ENCODE assay signal across 9 cellular contexts in genomic region chr3:150760431-150761200, GRCh38. TPM values are rescaled to one million over a fixed set of nuclear protein-coding genes. Genes with fewer than 3 reads are reported as not detected.
DNase-seq lines count a peak whose midpoint lies in the region; ATAC-seq and TF ChIP-seq lines count a peak whose summit lies in the region.
"Had no signal": no experiment of that assay in that cellular context is flagged by ENCODE, and none has a peak within 500 bp of the region (broad histone marks: within the 10 kb centered on the region; RNA-seq: fewer than 3 reads in every experiment).

No MANE protein-coding gene starts in this region.

- no peaks in the 10 kb centered on the region for H3K27me3 Mint-ChIP-seq in activated naive CD4-positive, alpha-beta T cell treated with anti-CD3 and anti-CD28 coated beads, Interleukin-2, amount 10 ng/mL, durations not matched to agents 7 days and 5 days

- no peaks in the 10 kb centered on the region for H3K9me3 Mint-ChIP-seq in activated naive CD4-positive, alpha-beta T cell treated with anti-CD3 and anti-CD28 coated beads, Interleukin-2, amount 10 ng/mL, durations not matched to agents 7 days and 5 days

- H3K4me3 ChIP-seq in AG04449 (ENCODE audit: low read depth, low read length) = peak overlapping the region; percentile 89
- H3K4me3 ChIP-seq in left lung = peak overlapping the region; percentile 75 to 76
- peak overlapping the region; percentile 84 for H3K4me3 ChIP-seq in thoracic aorta
- H3K4me3 ChIP-seq: lung had no signal

- H3K9me3 ChIP-seq in left lung (no peaks in the 10 kb centered on the region), thoracic aorta (no peaks in the 10 kb centered on the region)

- CTCF ChIA-PET in AG04449 (lab: Yijun Ruan, JAX) = interaction anchor here (0.6 to 1.5 kb wide), 4 partner anchors 17 to 39 kb away, joined by 3 to 12 read pairs (median 4); no protein-coding TSS in a partner anchor
- CTCF ChIA-PET in activated naive CD4-positive, alpha-beta T cell treated with anti-CD3 and anti-CD28 coated beads, Interleukin-2, amount 10 ng/mL, durations not matched to agents 7 days and 5 days (lab: Charles Lee) = interaction anchor here (0.9 to 5.8 kb wide), 4 partner anchors 27 to 39 kb away, joined by 4 to 28 read pairs (median 7); no protein-coding TSS in a partner anchor

- peaks cover 62% of the 10 kb centered on the region for H3K4me1 Mint-ChIP-seq in activated naive CD4-positive, alpha-beta T cell treated with anti-CD3 and anti-CD28 coated beads, Interleukin-2, amount 10 ng/mL, durations not matched to agents 7 days and 5 days

- peak overlapping the region; percentile 100 for H3K27ac Mint-ChIP-seq in activated naive CD4-positive, alpha-beta T cell treated with anti-CD3 and anti-CD28 coated beads, Interleukin-2, amount 10 ng/mL, durations not matched to agents 7 days and 5 days

- intact Hi-C loops in left lung (cut with DNase I) = no loop called here

- peak; percentile 17 for ATAC-seq in GM19043 (IDR thresholded peaks at IDR 0.05; ENCODE audit: low read depth, unreplicated experiment)
- peak; percentile 17 for ATAC-seq in HG03521 (IDR thresholded peaks at IDR 0.05; ENCODE audit: unreplicated experiment)
- ATAC-seq in left lung = no peak
- ATAC-seq in thoracic aorta (ENCODE audit: insufficient number of reproducible peaks, low FRiP score, low read depth) = no peak

- peak overlapping the region; percentile 2 to 16 for H3K27ac ChIP-seq in left lung
- peak overlapping the region in 1 of 2 donors; percentile 94 for H3K27ac ChIP-seq in thoracic aorta

- POLR2A ChIA-PET in AG04449 (lab: Yijun Ruan, JAX) = interaction anchor here (0.6 to 0.9 kb wide), 2 partner anchors 57 to 214 kb away, joined by 4 to 5 read pairs; partner anchors contain the start of genes EIF2A, ERICH6 and SERP1

- peaks cover 45% of the 10 kb centered on the region for H3K36me3 Mint-ChIP-seq in activated naive CD4-positive, alpha-beta T cell treated with anti-CD3 and anti-CD28 coated beads, Interleukin-2, amount 10 ng/mL, durations not matched to agents 7 days and 5 days

- H3K36me3 ChIP-seq in left lung (peaks cover 0 to 9% of the 10 kb centered on the region in 2 donors), thoracic aorta (no peaks in the 10 kb centered on the region)

- TF ChIP-seq CTCF in AG04449 (IDR thresholded peaks at IDR 0.05; ENCODE audit: insufficient read depth, low read length, missing control alignments) (no peak), left lung (IDR thresholded peaks at IDR 0.05) (no peak), thoracic aorta (IDR thresholded peaks at IDR 0.05) (no peak)

- H3K27me3 ChIP-seq in left lung (no peaks in the 10 kb centered on the region), thoracic aorta (replicated peaks; ENCODE audit: insufficient read depth) (no peaks in the 10 kb centered on the region)

- H3K4me1 ChIP-seq in left lung = peaks cover 12 to 62% of the 10 kb centered on the region in 2 donors
- peaks cover 28 to 67% of the 10 kb centered on the region in 2 donors for H3K4me1 ChIP-seq in thoracic aorta (ENCODE audit: control insufficient read depth in 1 of 2, low read depth in 2 of 2)

- H3K4me3 Mint-ChIP-seq in activated naive CD4-positive, alpha-beta T cell treated with anti-CD3 and anti-CD28 coated beads, Interleukin-2, amount 10 ng/mL, durations not matched to agents 7 days and 5 days = peak overlapping the region; percentile 94

- DNase-seq in AG04449 (ENCODE audit: low read depth, low spot score) (no peak), left lung (no peak), thoracic aorta (ENCODE audit: low spot score) (no peak), SK-N-DZ (ENCODE audit: low spot score) (no peak), DMS114 treated with DMSO at 0.1 percent for 48 hours (lab: John Stamatoyannopoulos, UW; ENCODE audit: unreplicated experiment) (no peak)
- no peak for DNase-seq in activated naive CD4-positive, alpha-beta T cell treated with anti-CD3 and anti-CD28 coated beads, Interleukin-2, amount 10 ng/mL, durations not matched to agents 7 days and 5 days

RNA-seq across cellular contexts. Expression of gene SIAH2, which starts 2.4 kb away (rescaled TPM):
- 10 to 100 TPM; 20.2 to 21.7 TPM for total RNA-seq in left lung
- total RNA-seq in thoracic aorta = 10 to 100 TPM; 36.2 to 54.6 TPM
- 25.4 and 25.6 TPM in 2 replicates for polyA plus RNA-seq in SK-N-DZ (2014; cell fraction: cytosol; rRNA removed)
- 14.9 and 19.8 TPM in 2 replicates for polyA plus RNA-seq in SK-N-DZ (2014; cell fraction: nucleus; rRNA removed)

RNA-seq across cellular contexts. Expression of gene ERICH6, which starts 56.9 kb away (rescaled TPM):
- total RNA-seq in left lung (not detected), thoracic aorta (not detected)
- polyA plus RNA-seq in SK-N-DZ (2014; cell fraction: cytosol; rRNA removed) = not detected in 2 replicates
- not detected in 2 replicates for polyA plus RNA-seq in SK-N-DZ (2014; cell fraction: nucleus; rRNA removed)
- polyA plus RNA-seq: lung had no signal

Comparison
In these comparisons a context has a peak if more than half of its experiments do, and no peak if none do; other contexts are left out.
1. ATAC-seq: peak in GM19043 (single experiment) and HG03521 (single experiment); none in left lung (single experiment) and thoracic aorta (single experiment).
2. Peak in every context shown above with its lines, with median percentiles within 50 percentile points of each other: H3K4me3 ChIP-seq.